ENCODE assay signal across 5 cellular contexts in the genomic region with DNA sequence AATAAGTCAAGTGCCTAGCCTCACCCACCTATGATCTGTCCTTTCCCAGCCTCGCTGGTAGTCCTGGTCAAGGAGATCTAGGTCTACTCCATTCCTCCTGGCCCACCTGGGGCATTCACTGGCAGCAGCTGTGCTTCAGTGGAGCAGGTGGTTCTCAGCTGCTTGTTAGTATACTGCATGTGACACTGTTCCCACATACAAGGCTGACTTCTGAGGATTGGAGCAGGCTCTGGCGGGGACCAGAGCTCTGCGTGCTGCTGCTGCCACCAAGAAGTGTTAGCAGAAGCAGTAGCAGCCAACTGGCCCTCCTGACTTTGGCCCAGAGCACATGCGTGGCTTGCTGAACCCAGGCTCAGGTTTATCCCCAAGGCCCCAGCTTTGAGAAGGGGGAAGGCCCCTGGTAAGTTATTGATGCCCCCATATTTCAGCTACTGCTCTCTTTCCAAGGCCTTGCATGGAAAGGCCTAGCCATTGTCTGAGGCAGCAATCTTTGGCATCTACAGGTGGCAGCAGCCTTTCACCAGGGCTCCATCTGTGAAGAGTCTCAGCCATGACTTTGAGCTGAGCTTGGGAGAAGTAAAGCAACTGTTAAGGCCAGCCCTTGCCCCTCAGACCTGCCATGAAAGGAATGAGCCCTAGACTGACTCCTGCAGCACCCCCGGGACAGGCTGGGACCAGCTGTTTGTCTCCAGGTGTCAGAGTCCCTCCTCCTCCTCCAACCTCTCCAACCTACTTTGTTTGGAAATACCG. TPM values are rescaled to one million over a fixed set of nuclear protein-coding genes. Genes with fewer than 3 reads are reported as not detected.
DNase-seq lines count a peak whose midpoint lies in the region; ATAC-seq and TF ChIP-seq lines count a peak whose summit lies in the region.

No MANE protein-coding gene starts in this region.

- peaks cover 26 to 30% of the 10 kb centered on the region in 2 donors for H3K4me1 Mint-ChIP-seq in stimulated activated naive B cell treated with anti-CD40 and anti-IgM and Interleukin-4, amounts not matched to agents 10 μg/mL and 1 μg/mL and 100 μg/mL, for 72 hours

- H3K4me3 Mint-ChIP-seq in stimulated activated naive B cell treated with anti-CD40 and anti-IgM and Interleukin-4, amounts not matched to agents 10 μg/mL and 1 μg/mL and 100 μg/mL, for 72 hours, result no peak overlapping the region

- H3K27ac Mint-ChIP-seq in stimulated activated naive B cell treated with anti-CD40 and anti-IgM and Interleukin-4, amounts not matched to agents 10 μg/mL and 1 μg/mL and 100 μg/mL, for 72 hours, result peak overlapping the region; percentile 92

- ATAC-seq in heart left ventricle (peak in 1 of 4 donors; percentile 41), GM19395 (IDR thresholded peaks at IDR 0.05; ENCODE audit: unreplicated experiment) (no peak)
- ATAC-seq in stimulated activated naive B cell treated with anti-CD40 and anti-IgM and Interleukin-4, amounts not matched to agents 10 μg/mL and 1 μg/mL and 100 μg/mL, for 72 hours (replicated peaks), result no peak

- TF ChIP-seq POLR2A in heart left ventricle (IDR thresholded peaks at IDR 0.05), result no peak

- H3K36me3 ChIP-seq in WERI-Rb-1 (peaks cover 46% of the 10 kb centered on the region), heart left ventricle (peaks cover 0 to 79% (median 67%) of the 10 kb centered on the region in 9 donors)

- no peaks in the 10 kb centered on the region for H3K9me3 Mint-ChIP-seq in stimulated activated naive B cell treated with anti-CD40 and anti-IgM and Interleukin-4, amounts not matched to agents 10 μg/mL and 1 μg/mL and 100 μg/mL, for 72 hours

- H3K4me3 ChIP-seq in WERI-Rb-1 (ENCODE audit: low read depth, low read length) (no peak overlapping the region), heart left ventricle (no peak overlapping the region)

- peaks cover 34 to 49% of the 10 kb centered on the region in 2 donors for H3K36me3 Mint-ChIP-seq in stimulated activated naive B cell treated with anti-CD40 and anti-IgM and Interleukin-4, amounts not matched to agents 10 μg/mL and 1 μg/mL and 100 μg/mL, for 72 hours

- peak overlapping the region; percentile 57; the same call in 1 of the 2 replicates for H3K27ac ChIP-seq in WERI-Rb-1
- peak overlapping the region; percentile 63 to 91 (median 78) for H3K27ac ChIP-seq in heart left ventricle

- DNase-seq in WERI-Rb-1 (no peak), heart left ventricle (peak in 1 of 5 donors; percentile 27), G401 (ENCODE audit: low spot score) (no peak)
- no peak for DNase-seq in stimulated activated naive B cell treated with anti-CD40 and anti-IgM and Interleukin-4, amounts not matched to agents 10 μg/mL and 1 μg/mL and 100 μg/mL, for 72 hours

- H3K9me3 ChIP-seq in WERI-Rb-1 (ENCODE audit: severe bottlenecking) (no peaks in the 10 kb centered on the region), heart left ventricle (no peaks in the 10 kb centered on the region)

- H3K27me3 ChIP-seq in WERI-Rb-1 (ENCODE audit: insufficient read depth, low read depth, severe bottlenecking) (no peaks in the 10 kb centered on the region), heart left ventricle (no peaks in the 10 kb centered on the region)

- no peaks in the 10 kb centered on the region for H3K27me3 Mint-ChIP-seq in stimulated activated naive B cell treated with anti-CD40 and anti-IgM and Interleukin-4, amounts not matched to agents 10 μg/mL and 1 μg/mL and 100 μg/mL, for 72 hours

- TF ChIP-seq CTCF in WERI-Rb-1 (IDR thresholded peaks at IDR 0.05; ENCODE audit: low read depth, low read length) (no peak), heart left ventricle (IDR thresholded peaks at IDR 0.05) (no peak)

- peaks cover 8 to 85% (median 40%) of the 10 kb centered on the region in 12 donors for H3K4me1 ChIP-seq in heart left ventricle

- 74 to 83% (median 78%) methylated on average over 6 of the region's 6 CpGs for WGBS in heart left ventricle, 4 donors

- intact Hi-C loops in heart left ventricle (cut with DNase I), result no loop called here

- in situ Hi-C loops in G401 (cut with HindIII; ENCODE audit: low sequenced_read_pairs), result no loop called here

RNA-seq across cellular contexts. Expression of a gene that starts 26.5 kb away (rescaled TPM):
- 100 to 1,000 TPM in 4 of 9 donors, 10 to 100 TPM in 5; 57.5 to 309 (median 78.9) TPM for total RNA-seq in heart left ventricle
- polyA plus RNA-seq in heart left ventricle, result 10 to 100 TPM; 38.8 to 58.0 TPM
- 4.1 and 4.9 TPM in 2 replicates for total RNA-seq in G401 (2014; rRNA removed; shearing (Covaris generic))

RNA-seq across cellular contexts. Expression of a gene that starts 26.9 kb away (rescaled TPM):
- 1 to 10 TPM; 5.3 to 10.0 (median 7.1) TPM for total RNA-seq in heart left ventricle
- 1 to 10 TPM; 5.6 to 8.5 TPM for polyA plus RNA-seq in heart left ventricle
- 9.2 and 12.7 TPM in 2 replicates for total RNA-seq in G401 (2014; rRNA removed; shearing (Covaris generic))

RNA-seq across cellular contexts. Expression of a gene that starts 45.1 kb away (rescaled TPM):
- under 1 TPM in 2 of 9 donors, not detected in 7; 0.17 to 0.18 TPM for total RNA-seq in heart left ventricle
- polyA plus RNA-seq in heart left ventricle, result under 1 TPM in 1 of 2 donors, not detected in 1; 0.08 TPM
- not detected in 2 replicates for total RNA-seq in G401 (2014; rRNA removed; shearing (Covaris generic))

RNA-seq across cellular contexts. Expression of a gene that starts 56.5 kb away (rescaled TPM):
- 10 to 100 TPM; 38.8 to 74.8 (median 48.7) TPM for total RNA-seq in heart left ventricle
- polyA plus RNA-seq in heart left ventricle, result 10 to 100 TPM; 26.7 to 50.7 TPM
- 71.1 and 78.8 TPM in 2 replicates for total RNA-seq in G401 (2014; rRNA removed; shearing (Covaris generic))

RNA-seq across cellular contexts. Expression of a gene that starts 56.9 kb away (rescaled TPM):
- 1 to 10 TPM; 2.5 to 4.5 (median 3.5) TPM for total RNA-seq in heart left ventricle
- polyA plus RNA-seq in heart left ventricle, result 1 to 10 TPM; 2.1 to 3.8 TPM
- 0.62 and 2.4 TPM in 2 replicates for total RNA-seq in G401 (2014; rRNA removed; shearing (Covaris generic))
